ENCODE assay signal across 25 cellular contexts in genomic region chr3:126125781-126126251, GRCh38. TPM values are rescaled to one million over a fixed set of nuclear protein-coding genes. Genes with fewer than 3 reads are reported as not detected.
DNase-seq lines count a peak whose midpoint lies in the region; ATAC-seq and TF ChIP-seq lines count a peak whose summit lies in the region.
"Had no signal": no experiment of that assay in that cellular context is flagged by ENCODE, and none has a peak within 500 bp of the region (broad histone marks: within the 10 kb centered on the region; RNA-seq: fewer than 3 reads in every experiment).

No MANE protein-coding gene starts in this region.

- H3K14ac ChIP-seq in H9 (ENCODE audit: insufficient read depth, low read length), result no peak overlapping the region

- no peak overlapping the region for H4K91ac ChIP-seq in H9 (ENCODE audit: insufficient read length, low read depth, low read length)

- intact Hi-C loops in spleen (cut with DNase I; ENCODE audit: low total_unique reads), result no loop called here

- no peaks in the 10 kb centered on the region for H4K20me1 ChIP-seq in H9 (ENCODE audit: control insufficient read depth, insufficient read depth, insufficient read length)

- H3K23me2 ChIP-seq in H9 (ENCODE audit: insufficient read length, low read depth, low read length, poor library complexity, severe bottlenecking), result no peaks in the 10 kb centered on the region

- H2AFZ ChIP-seq in H9 (ENCODE audit: low read length), result no peak overlapping the region

- no peaks in the 10 kb centered on the region for H3K79me1 ChIP-seq in H9 (ENCODE audit: insufficient read depth, low read depth, low read length, poor library complexity, severe bottlenecking)

- H3K9me3 ChIP-seq in H9 (ENCODE audit: control insufficient read depth, low read depth, low read length) (no peaks in the 10 kb centered on the region), WERI-Rb-1 (ENCODE audit: severe bottlenecking) (no peaks in the 10 kb centered on the region), spleen (no peaks in the 10 kb centered on the region)
- H3K9me3 ChIP-seq: HAP-1 had no signal

- no peaks in the 10 kb centered on the region for H3K27me3 ChIP-seq in H9 (ENCODE audit: insufficient read depth, low read length)
- H3K27me3 ChIP-seq in WERI-Rb-1 (ENCODE audit: insufficient read depth, low read depth, severe bottlenecking), result no peaks in the 10 kb centered on the region
- peaks cover 0 to 23% (median 0%) of the 10 kb centered on the region in 7 donors for H3K27me3 ChIP-seq in spleen (replicated peaks in 1 of 7)

- H3K4me3 ChIP-seq in WERI-Rb-1 (ENCODE audit: low read depth, low read length) (no peak overlapping the region), spleen (no peak overlapping the region)
- H3K4me3 ChIP-seq: HAP-1 had no signal

- no peaks in the 10 kb centered on the region for H3K79me2 ChIP-seq in H9 (ENCODE audit: insufficient read depth, low read length)

- no peak overlapping the region for H2BK15ac ChIP-seq in H9 (ENCODE audit: low read depth, low read length)

- DNase-seq in H9 (peak; percentile 12), WERI-Rb-1 (peak; percentile 2), left lobe of liver (ENCODE audit: low spot score) (peak; percentile 42), spleen (peak; percentile 36), Kasumi-1 (lab: John Stamatoyannopoulos, UW) (no peak), NCI-H345 (lab: John Stamatoyannopoulos, UW) (no peak)
- DNase-seq: activated CD4-positive, CD25-positive, alpha-beta regulatory T cell; activated CD8-positive, alpha-beta T cell treated with anti-CD3 and anti-CD28 coated beads for 36 hours; Calu3; Karpas-422; midbrain; MV-4-11; NCI-H146; NCI-H510A treated with DMSO at 0.1 percent for 48 hours; nephron progenitor cell; NK-92 treated with Interleukin-12 subunit alpha and Interleukin-12 subunit beta, amount 100 ng/mL, for 24 hours; SIG-M5; SW 1271; T1000 had no signal

- H3K18ac ChIP-seq in H9 (ENCODE audit: insufficient read length, low read depth, low read length), result no peak overlapping the region

- TF ChIP-seq CTCF in H9 (conservative IDR thresholded peaks at IDR 0.05), result no peak
- no peak for TF ChIP-seq CTCF in WERI-Rb-1 (IDR thresholded peaks at IDR 0.05; ENCODE audit: low read depth, low read length)
- no peak for TF ChIP-seq CTCF in spleen (IDR thresholded peaks at IDR 0.05 in 8 of 11, conservative IDR thresholded peaks at IDR 0.05 in 3 of 11)

- H3K4ac ChIP-seq in H9 (ENCODE audit: low read depth, low read length), result no peak overlapping the region

- no peak for TF ChIP-seq POLR2A in spleen (IDR thresholded peaks at IDR 0.05)

- H3K36me3 Mint-ChIP-seq in H9 (ENCODE audit: insufficient read depth in 1 of 3, low read depth in 3 of 3), result no peaks in the 10 kb centered on the region
- H3K36me3 Mint-ChIP-seq: activated naive CD4-positive, alpha-beta T cell treated with anti-CD3 and anti-CD28 coated beads, Interleukin-2, amount 50 U/mL, for 24 hours; CD14-positive monocyte had no signal

- no peak overlapping the region for H3T11ph ChIP-seq in H9 (ENCODE audit: low read length)

- H4K5ac ChIP-seq in H9 (ENCODE audit: insufficient read length, low read depth, low read length), result no peak overlapping the region

- peak overlapping the region in 1 of 3 experiments; percentile 24; a peak in 1 of 7 replicates for H3K27ac Mint-ChIP-seq in H9
- H3K27ac Mint-ChIP-seq: activated CD8-positive, alpha-beta T cell treated with anti-CD3 and anti-CD28 coated beads for 36 hours; activated naive CD4-positive, alpha-beta T cell treated with anti-CD3 and anti-CD28 coated beads, Interleukin-2, amount 50 U/mL, for 24 hours; nephron progenitor cell; progenitor cell of endocrine pancreas had no signal

- H3K27ac ChIP-seq in H9 (ENCODE audit: insufficient read length, low read depth, low read length) (no peak overlapping the region), WERI-Rb-1 (no peak overlapping the region), spleen (no peak overlapping the region)

- H3K4me3 Mint-ChIP-seq in H9, result no peak overlapping the region; a peak in 1 of 5 replicates
- H3K4me3 Mint-ChIP-seq: activated CD8-positive, alpha-beta T cell treated with anti-CD3 and anti-CD28 coated beads for 36 hours; activated naive CD4-positive, alpha-beta T cell treated with anti-CD3 and anti-CD28 coated beads, Interleukin-2, amount 50 U/mL, for 24 hours; CD14-positive monocyte; nephron progenitor cell had no signal

- H3K4me2 ChIP-seq in H9 (ENCODE audit: insufficient read depth, insufficient read length, low read length), result no peak overlapping the region

- no peak for ATAC-seq in left lobe of liver
- no peak for ATAC-seq in GM21526 (IDR thresholded peaks at IDR 0.05; ENCODE audit: low FRiP score, unreplicated experiment)
- ATAC-seq: activated CD8-positive, alpha-beta T cell treated with anti-CD3 and anti-CD28 coated beads for 36 hours; Panc1 had no signal

- H4K8ac ChIP-seq in H9 (replicated peaks; ENCODE audit: insufficient read length, low read depth, low read length), result no peak overlapping the region

- no peak overlapping the region for H2BK20ac ChIP-seq in H9 (ENCODE audit: low read depth, low read length, poor library complexity, severe bottlenecking)

- no CpG with 5 or more reads among the region's 2 CpGs for WGBS in H9 (ENCODE audit: extremely low coverage, insufficient read length, low lambda C conversion rate)
- WGBS in spleen, 5 donors, result 44 to 84% (median 68%) methylated on average over 2 of the region's 2 CpGs

- no peak overlapping the region for H2BK12ac ChIP-seq in H9 (ENCODE audit: insufficient read length, low read depth, low read length)

- no peak overlapping the region for H2BK5ac ChIP-seq in H9 (ENCODE audit: insufficient read length, low read length)

- H3K23ac ChIP-seq in H9 (ENCODE audit: insufficient read length, low read depth, low read length), result no peak overlapping the region

- no peak overlapping the region for H3K9ac ChIP-seq in H9 (ENCODE audit: extremely low read depth, insufficient read length, low read length)

- H2AK5ac ChIP-seq in H9 (ENCODE audit: insufficient read length, low read length), result no peak overlapping the region

- H3K36me3 ChIP-seq in WERI-Rb-1 (no peaks in the 10 kb centered on the region), spleen (no peaks in the 10 kb centered on the region)
- H3K36me3 ChIP-seq: HAP-1 had no signal

- H3K9me3 Mint-ChIP-seq in H9, result no peaks in the 10 kb centered on the region
- H3K9me3 Mint-ChIP-seq: activated CD8-positive, alpha-beta T cell treated with anti-CD3 and anti-CD28 coated beads for 36 hours; activated naive CD4-positive, alpha-beta T cell treated with anti-CD3 and anti-CD28 coated beads, Interleukin-2, amount 50 U/mL, for 24 hours; nephron progenitor cell had no signal

- H3K27me3 Mint-ChIP-seq in H9 (ENCODE audit: low read depth), result no peaks in the 10 kb centered on the region; the same call in 1 of the 2 replicates

- peaks cover 15 to 37% of the 10 kb centered on the region in 2 experiments for H3K4me1 Mint-ChIP-seq in H9
- H3K4me1 Mint-ChIP-seq: activated naive CD4-positive, alpha-beta T cell treated with anti-CD3 and anti-CD28 coated beads, Interleukin-2, amount 50 U/mL, for 24 hours had no signal

- H3K56ac ChIP-seq in H9 (ENCODE audit: insufficient read length, low read depth, low read length), result no peak overlapping the region

- H2BK120ac ChIP-seq in H9 (ENCODE audit: low read depth, low read length, poor library complexity, severe bottlenecking), result no peak overlapping the region

- H3K4me1 ChIP-seq in H9 (ENCODE audit: insufficient read depth, low read length), result no peaks in the 10 kb centered on the region
- peaks cover 0 to 16% (median 7%) of the 10 kb centered on the region in 6 donors for H3K4me1 ChIP-seq in spleen
- H3K4me1 ChIP-seq: HAP-1 had no signal

RNA-seq across cellular contexts. Expression of gene SLC41A3, which starts 41.9 kb away (rescaled TPM):
- total RNA-seq in H9 (2021) (35.5 and 37.3 TPM in 2 replicates), left lobe of liver (15.7 TPM), spleen (10 to 100 TPM; 28.9 to 43.7 (median 35.7) TPM)
- polyA plus RNA-seq in spleen, result 10 to 100 TPM; 16.3 to 19.9 (median 19.4) TPM

RNA-seq across cellular contexts. Expression of gene ALDH1L1, which starts 54.6 kb away (rescaled TPM):
- total RNA-seq in H9 (2021) (0.68 and 0.90 TPM in 2 replicates), left lobe of liver (492 TPM), spleen (1 to 10 TPM in 1 of 7 donors, under 1 TPM in 3, not detected in 3; 0.09 to 1.3 (median 0.38) TPM)
- under 1 TPM; 0.13 to 0.35 (median 0.29) TPM for polyA plus RNA-seq in spleen
- total RNA-seq: activated CD8-positive, alpha-beta T cell treated with anti-CD3 and anti-CD28 coated beads for 36 hours had no signal
- polyA plus RNA-seq: CD14-positive monocyte had no signal

Comparison
In these comparisons a context has a peak if more than half of its experiments do, and no peak if none do; other contexts are left out.
1. DNase-seq: peak in H9 (single experiment), WERI-Rb-1 (single experiment), left lobe of liver (single experiment) and spleen (single experiment); none in Kasumi-1 (0 of 2) and NCI-H345 (single experiment).
2. RNA of gene ALDH1L1, which starts 54.6 kb away (total RNA-seq): 492 TPM in left lobe of liver (single experiment); 0.68 to 0.90 TPM in H9 and 0.09 to 1.3 TPM in spleen; every median in the first group is over 100 times any median in the second.